21 cellular contexts compared by ENCODE assay signal in the genomic region with DNA sequence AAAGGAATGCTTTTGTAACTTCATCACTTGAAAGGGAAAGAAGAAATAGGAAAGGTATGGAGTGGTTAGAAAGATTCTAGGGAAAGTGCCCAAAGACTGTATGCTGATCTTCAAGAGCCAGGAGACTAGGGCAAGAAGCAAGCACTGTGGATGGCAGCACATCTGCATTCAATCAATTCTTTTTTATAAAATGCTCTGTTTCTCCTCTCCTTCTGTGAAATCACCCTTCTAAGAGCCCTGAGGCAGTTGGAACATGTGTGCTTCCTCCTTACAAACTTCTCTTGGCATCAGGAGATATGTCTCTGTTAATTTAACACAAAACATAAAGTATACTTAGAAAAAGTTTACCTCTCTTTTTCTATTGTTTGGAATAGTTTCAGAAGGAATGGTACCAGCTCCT.
"Had no signal": no experiment of that assay in that cellular context is flagged by ENCODE, and none has a peak within 500 bp of the region (broad histone marks: within the 10 kb centered on the region; RNA-seq: fewer than 3 reads in every experiment).

No MANE protein-coding gene starts in this region.

- H3K36me3 Mint-ChIP-seq: activated naive CD8-positive, alpha-beta T cell treated with anti-CD3 and anti-CD28 coated beads, Interleukin-2, amount 10 ng/mL, durations not matched to agents 7 days and 5 days; stimulated activated memory B cell treated with anti-CD40 and anti-IgM and Interleukin-4, amounts not matched to agents 10 μg/mL and 1 μg/mL and 100 μg/mL, for 72 hours; type B pancreatic cell had no signal

- H3K9me3 Mint-ChIP-seq: activated CD8-positive, alpha-beta T cell treated with anti-CD3 and anti-CD28 coated beads for 36 hours; effector memory CD8-positive, alpha-beta T cell; type B pancreatic cell had no signal

- H3K27me3 Mint-ChIP-seq: activated CD4-positive, alpha-beta T cell treated with anti-CD3 and anti-CD28 coated beads for 36 hours; activated CD8-positive, alpha-beta T cell treated with anti-CD3 and anti-CD28 coated beads for 36 hours; activated naive CD8-positive, alpha-beta T cell treated with anti-CD3 and anti-CD28 coated beads, Interleukin-2, amount 10 ng/mL, durations not matched to agents 7 days and 5 days; stimulated activated memory B cell treated with anti-CD40 and anti-IgM and Interleukin-4, amounts not matched to agents 10 μg/mL and 1 μg/mL and 100 μg/mL, for 72 hours; type B pancreatic cell had no signal

- H3K4me3 ChIP-seq: cardiac muscle cell, left ventricle myocardium inferior, psoas muscle, spleen had no signal

- H3K4me3 Mint-ChIP-seq: activated CD4-positive, alpha-beta T cell treated with anti-CD3 and anti-CD28 coated beads for 36 hours; activated CD8-positive, alpha-beta T cell treated with anti-CD3 and anti-CD28 coated beads for 36 hours; activated naive CD8-positive, alpha-beta T cell treated with anti-CD3 and anti-CD28 coated beads, Interleukin-2, amount 10 ng/mL, durations not matched to agents 7 days and 5 days; activated T-cell treated with anti-CD3 and anti-CD28 coated beads, Interleukin-2, amount 50 U/mL, for 72 hours; effector memory CD8-positive, alpha-beta T cell; nephron progenitor cell; stimulated activated memory B cell treated with anti-CD40 and anti-IgM and Interleukin-4, amounts not matched to agents 10 μg/mL and 1 μg/mL and 100 μg/mL, for 72 hours; type B pancreatic cell had no signal

- H3K4me1 Mint-ChIP-seq: activated CD4-positive, alpha-beta T cell treated with anti-CD3 and anti-CD28 coated beads for 36 hours; activated naive CD8-positive, alpha-beta T cell treated with anti-CD3 and anti-CD28 coated beads, Interleukin-2, amount 10 ng/mL, durations not matched to agents 7 days and 5 days; nephron progenitor cell; stimulated activated memory B cell treated with anti-CD40 and anti-IgM and Interleukin-4, amounts not matched to agents 10 μg/mL and 1 μg/mL and 100 μg/mL, for 72 hours had no signal

- DNase-seq: activated CD4-positive, alpha-beta T cell treated with anti-CD3 and anti-CD28 coated beads for 36 hours; activated CD8-positive, alpha-beta memory T cell treated with anti-CD3 and anti-CD28 coated beads, Interleukin-2, amount 50 U/mL, for 4 hours; activated CD8-positive, alpha-beta T cell treated with anti-CD3 and anti-CD28 coated beads for 36 hours; activated gamma-delta T cell treated with Interleukin-2 at 50 U/mL for 16 hours; activated naive CD8-positive, alpha-beta T cell treated with anti-CD3 and anti-CD28 coated beads, Interleukin-2, amount 10 ng/mL, durations not matched to agents 7 days and 5 days; activated T-cell treated with anti-CD3 and anti-CD28 coated beads, Interleukin-2, amount 50 U/mL, for 72 hours; cortex of kidney; effector memory CD8-positive, alpha-beta T cell; erythroblast; kidney; left ventricle myocardium inferior; mesenchymal stem cell; nephron progenitor cell; psoas muscle; spleen; stimulated activated CD4-positive, alpha-beta T cell treated with anti-CD3 and anti-CD28 coated beads, Interleukin-1b, Interleukin-23, amount 100 ng/mL, for 48 hours; substantia nigra; T-helper 9 cell had no signal

- H3K27ac Mint-ChIP-seq: activated CD4-positive, alpha-beta T cell treated with anti-CD3 and anti-CD28 coated beads for 36 hours; activated CD8-positive, alpha-beta T cell treated with anti-CD3 and anti-CD28 coated beads for 36 hours; activated naive CD8-positive, alpha-beta T cell treated with anti-CD3 and anti-CD28 coated beads, Interleukin-2, amount 10 ng/mL, durations not matched to agents 7 days and 5 days; activated T-cell treated with anti-CD3 and anti-CD28 coated beads, Interleukin-2, amount 50 U/mL, for 72 hours; effector memory CD8-positive, alpha-beta T cell; nephron progenitor cell; stimulated activated memory B cell treated with anti-CD40 and anti-IgM and Interleukin-4, amounts not matched to agents 10 μg/mL and 1 μg/mL and 100 μg/mL, for 72 hours; type B pancreatic cell had no signal
